Comparison of ENCODE assay signal across 26 cellular contexts in the genomic region with DNA sequence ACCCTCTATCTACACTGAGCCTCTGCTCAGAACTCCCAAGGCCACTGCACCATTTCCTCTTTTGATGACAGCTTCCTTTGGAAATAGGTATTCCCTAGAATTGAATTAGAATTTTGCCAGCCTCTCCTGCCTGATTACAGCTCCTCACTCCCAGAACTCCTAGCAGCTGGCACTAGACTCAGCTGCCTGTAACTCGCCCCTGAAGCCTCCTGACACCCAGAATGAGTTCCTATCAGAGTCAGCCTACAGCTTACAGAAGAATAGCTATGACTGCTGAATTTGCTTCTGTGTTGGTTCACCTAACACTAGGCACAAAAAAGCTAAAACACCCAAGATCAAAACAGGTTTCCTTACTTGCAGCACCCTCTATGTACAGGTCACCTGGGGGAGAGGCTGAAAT.
"Had no signal": no experiment of that assay in that cellular context is flagged by ENCODE, and none has a peak within 500 bp of the region (broad histone marks: within the 10 kb centered on the region; RNA-seq: fewer than 3 reads in every experiment).

No MANE protein-coding gene starts in this region.

- H3K4me3 ChIP-seq: ascending aorta, cardiac muscle cell, hepatocyte, neural progenitor cell, suprapubic skin, tibial nerve had no signal

- H3K9me3 ChIP-seq: ascending aorta, suprapubic skin, tibial nerve had no signal

- H3K36me3 ChIP-seq: ascending aorta, cardiac muscle cell, neural progenitor cell, suprapubic skin, tibial nerve had no signal

- H3K27ac ChIP-seq: ascending aorta, cardiac muscle cell, hepatocyte, neural progenitor cell, suprapubic skin, tibial nerve had no signal

- ATAC-seq: activated CD4-positive, alpha-beta T cell treated with anti-CD3 and anti-CD28 coated beads for 36 hours; activated CD8-positive, alpha-beta memory T cell treated with anti-CD3 and anti-CD28 coated beads, Interleukin-2, amount 10 ng/mL, durations not matched to agents 7 days and 5 days; activated CD8-positive, alpha-beta T cell treated with anti-CD3 and anti-CD28 coated beads, Interleukin-2, amount 10 ng/mL, durations not matched to agents 7 days and 5 days; activated naive CD4-positive, alpha-beta T cell treated with anti-CD3 and anti-CD28 coated beads, Interleukin-2, amount 50 U/mL, for 72 hours; naive thymus-derived CD8-positive, alpha-beta T cell; sciatic nerve; stimulated activated memory B cell treated with anti-CD40 and anti-IgM and Interleukin-4, amounts not matched to agents 10 μg/mL and 1 μg/mL and 100 μg/mL, for 72 hours; stimulated activated naive CD8-positive, alpha-beta T cell treated with anti-CD3 and anti-CD28 coated beads, Interleukin-15, amount 100 ng/mL, for 72 hours had no signal

- H3K27me3 ChIP-seq: ascending aorta, cardiac muscle cell, hepatocyte, neural progenitor cell, tibial nerve had no signal

- DNase-seq: activated CD4-positive, alpha-beta T cell treated with anti-CD3 and anti-CD28 coated beads for 36 hours; activated CD4-positive, CD25-positive, alpha-beta regulatory T cell; activated CD8-positive, alpha-beta memory T cell treated with anti-CD3 and anti-CD28 coated beads, Interleukin-2, amount 10 ng/mL, durations not matched to agents 7 days and 5 days; activated CD8-positive, alpha-beta T cell treated with anti-CD3 and anti-CD28 coated beads, Interleukin-2, amount 10 ng/mL, durations not matched to agents 7 days and 5 days; activated naive CD4-positive, alpha-beta T cell; activated T-cell treated with anti-CD3 and anti-CD28 coated beads, Interleukin-2, amount 50 U/mL, for 48 hours; cortex of kidney; foreskin fibroblast; islet precursor cell; left cardiac atrium; naive thymus-derived CD8-positive, alpha-beta T cell; occipital lobe; posterior cingulate gyrus; small intestine; stimulated activated CD4-positive, alpha-beta T cell treated with anti-CD3 and anti-CD28 coated beads, Interleukin-4, amount 100 ng/mL, for 24 hours; stimulated activated naive CD8-positive, alpha-beta T cell treated with anti-CD3 and anti-CD28 coated beads, Interleukin-15, amount 100 ng/mL, for 72 hours; T-helper 1 cell had no signal
